Comparison of ENCODE assay signal across 15 cellular contexts in genomic region chr12:112190626-112191025, GRCh38.
DNase-seq lines count a peak whose midpoint lies in the region; ATAC-seq, FAIRE-seq and TF ChIP-seq lines count a peak whose summit lies in the region.
"Had no signal": no experiment of that assay in that cellular context is flagged by ENCODE, and none has a peak within 500 bp of the region (broad histone marks: within the 10 kb centered on the region; RNA-seq: fewer than 3 reads in every experiment).

No MANE protein-coding gene starts in this region.

- no peak overlapping the region for H3K9ac ChIP-seq in keratinocyte (ENCODE audit: control insufficient read depth, extremely low read depth, insufficient read depth, low read length)

- H3K36me3 ChIP-seq in Peyer's patch (peaks cover 0 to 78% (median 0%) of the 10 kb centered on the region in 3 donors), keratinocyte (ENCODE audit: control insufficient read depth in 2 of 2, extremely low read depth in 1 of 2, insufficient read depth in 2 of 2, low read length in 2 of 2) (peaks cover 9 to 11% of the 10 kb centered on the region in 2 experiments)

- H3K9me3 ChIP-seq in Peyer's patch (no peaks in the 10 kb centered on the region), keratinocyte (ENCODE audit: control insufficient read depth, low read depth, low read length) (no peaks in the 10 kb centered on the region)

- H3K9me1 ChIP-seq in keratinocyte (ENCODE audit: control insufficient read depth, extremely low read depth, insufficient read depth, low read length), result no peaks in the 10 kb centered on the region

- H3K4me1 ChIP-seq in Peyer's patch (no peaks in the 10 kb centered on the region), keratinocyte (ENCODE audit: control insufficient read depth, extremely low read depth, insufficient read depth, low read length) (peaks cover 27% of the 10 kb centered on the region)

- FAIRE-seq in keratinocyte (lab: Jason Lieb, UNC), result no peak
- FAIRE-seq: GM12892, TTC549 had no signal

- dilution Hi-C loops in keratinocyte (cut with MboI; ENCODE audit: extremely low pct_ligation_motif_present, low sequenced_read_pairs), result no loop called here

- H3K27me3 ChIP-seq in Peyer's patch, result no peaks in the 10 kb centered on the region
- H3K27me3 ChIP-seq in keratinocyte (ENCODE audit: control insufficient read depth, extremely low read depth, insufficient read depth, low read length), result no peaks in the 10 kb centered on the region
- H3K27me3 ChIP-seq: cardiac muscle cell had no signal

- no peaks in the 10 kb centered on the region for H3K4me1 Mint-ChIP-seq in Calu3 (ENCODE audit: low read depth, unreplicated experiment)
- no peaks in the 10 kb centered on the region for H3K4me1 Mint-ChIP-seq in activated CD8-positive, alpha-beta memory T cell treated with anti-CD3 and anti-CD28 coated beads, Interleukin-2, amount 10 ng/mL, durations not matched to agents 7 days and 5 days
- H3K4me1 Mint-ChIP-seq: activated naive CD4-positive, alpha-beta T cell treated with anti-CD3 and anti-CD28 coated beads, Interleukin-2, amount 10 ng/mL, durations not matched to agents 7 days and 5 days had no signal

- BruUV-seq in Calu3 (replicated peaks; lab: Mats Ljungman, UMichigan), result no TSS peak

- DNase-seq in Calu3, result peak; percentile 29
- peak; percentile 49 for DNase-seq in NCI-H146 treated with DMSO at 0.1 percent for 48 hours (lab: John Stamatoyannopoulos, UW; ENCODE audit: unreplicated experiment)
- DNase-seq in Peyer's patch, result peak in 2 of 3 donors; percentile 58 to 77
- DNase-seq in keratinocyte (ENCODE audit: low read depth, low spot score), result peak; percentile 35
- no peak for DNase-seq in effector CD4-positive, alpha-beta T cell
- DNase-seq in NCI-H1092 (lab: John Stamatoyannopoulos, UW), result no peak
- no peak for DNase-seq in activated CD8-positive, alpha-beta memory T cell treated with anti-CD3 and anti-CD28 coated beads, Interleukin-2, amount 10 ng/mL, durations not matched to agents 7 days and 5 days
- no peak for DNase-seq in GF-D8 (lab: John Stamatoyannopoulos, UW)
- DNase-seq: activated naive CD4-positive, alpha-beta T cell treated with anti-CD3 and anti-CD28 coated beads, Interleukin-2, amount 10 ng/mL, durations not matched to agents 7 days and 5 days; DND-41; posterior cingulate gyrus; RPMI8226 had no signal

- no peaks in the 10 kb centered on the region for H3K9me3 Mint-ChIP-seq in Calu3 (ENCODE audit: low read depth, unreplicated experiment)
- H3K9me3 Mint-ChIP-seq in activated CD8-positive, alpha-beta memory T cell treated with anti-CD3 and anti-CD28 coated beads, Interleukin-2, amount 10 ng/mL, durations not matched to agents 7 days and 5 days (ENCODE audit: low read depth), result no peaks in the 10 kb centered on the region
- H3K9me3 Mint-ChIP-seq: activated naive CD4-positive, alpha-beta T cell treated with anti-CD3 and anti-CD28 coated beads, Interleukin-2, amount 10 ng/mL, durations not matched to agents 7 days and 5 days had no signal

- TF ChIP-seq CTCF in Calu3 (IDR thresholded peaks at IDR 0.05; ENCODE audit: unreplicated experiment) (no peak), Peyer's patch (IDR thresholded peaks at IDR 0.05) (peak in 1 of 6 experiments; percentile 7), keratinocyte (optimal IDR thresholded peaks at IDR 0.05 in 1 of 3, IDR thresholded peaks at IDR 0.05 in 1 of 3, conservative IDR thresholded peaks at IDR 0.05 in 1 of 3; ENCODE audit: extremely low read depth in 1 of 3, insufficient read depth in 2 of 3, low read length in 3 of 3) (peak in 2 of 3 experiments; percentile 26 to 44)

- no peak for ATAC-seq in activated CD8-positive, alpha-beta memory T cell treated with anti-CD3 and anti-CD28 coated beads, Interleukin-2, amount 10 ng/mL, durations not matched to agents 7 days and 5 days

- intact Hi-C loops in Calu3 (cut with micrococcal nuclease; ENCODE audit: unreplicated experiment), result no loop called here

- no peak for TF ChIP-seq POLR2A in Peyer's patch (IDR thresholded peaks at IDR 0.05)

- H3K36me3 Mint-ChIP-seq in Calu3 (ENCODE audit: insufficient read depth, unreplicated experiment), result peaks cover 10% of the 10 kb centered on the region
- peaks cover 9% of the 10 kb centered on the region for H3K36me3 Mint-ChIP-seq in activated CD8-positive, alpha-beta memory T cell treated with anti-CD3 and anti-CD28 coated beads, Interleukin-2, amount 10 ng/mL, durations not matched to agents 7 days and 5 days

- no peaks in the 10 kb centered on the region for H3K79me2 ChIP-seq in keratinocyte (ENCODE audit: control insufficient read depth, insufficient read depth, low read length)

- no peaks in the 10 kb centered on the region for H3K27me3 Mint-ChIP-seq in Calu3 (ENCODE audit: unreplicated experiment)
- H3K27me3 Mint-ChIP-seq in activated CD8-positive, alpha-beta memory T cell treated with anti-CD3 and anti-CD28 coated beads, Interleukin-2, amount 10 ng/mL, durations not matched to agents 7 days and 5 days, result no peaks in the 10 kb centered on the region
- H3K27me3 Mint-ChIP-seq: activated naive CD4-positive, alpha-beta T cell treated with anti-CD3 and anti-CD28 coated beads, Interleukin-2, amount 10 ng/mL, durations not matched to agents 7 days and 5 days had no signal

- no peak overlapping the region for H3K4me3 ChIP-seq in Peyer's patch
- H3K4me3 ChIP-seq in keratinocyte (ENCODE audit: control insufficient read depth in 2 of 3, extremely low read depth in 1 of 3, insufficient read depth in 2 of 3, low read depth in 1 of 3, low read length in 3 of 3), result no peak overlapping the region
- H3K4me3 ChIP-seq: cardiac muscle cell had no signal

- H3K4me2 ChIP-seq in keratinocyte (ENCODE audit: control insufficient read depth, extremely low read depth, insufficient read depth, low read depth, low read length), result peak overlapping the region; percentile 61

- H2AFZ ChIP-seq in keratinocyte (ENCODE audit: control insufficient read depth, low read length), result no peak overlapping the region

- CTCF ChIA-PET in Calu3 (lab: Charles Lee), result no interaction called here
- CTCF ChIA-PET in activated CD8-positive, alpha-beta memory T cell treated with anti-CD3 and anti-CD28 coated beads, Interleukin-2, amount 10 ng/mL, durations not matched to agents 7 days and 5 days (lab: Charles Lee), result no interaction called here

- H3K4me3 Mint-ChIP-seq in Calu3 (ENCODE audit: low read depth, unreplicated experiment), result no peak overlapping the region
- no peak overlapping the region for H3K4me3 Mint-ChIP-seq in activated CD8-positive, alpha-beta memory T cell treated with anti-CD3 and anti-CD28 coated beads, Interleukin-2, amount 10 ng/mL, durations not matched to agents 7 days and 5 days
- H3K4me3 Mint-ChIP-seq: activated naive CD4-positive, alpha-beta T cell treated with anti-CD3 and anti-CD28 coated beads, Interleukin-2, amount 10 ng/mL, durations not matched to agents 7 days and 5 days had no signal

- H3K27ac ChIP-seq in Peyer's patch (no peak overlapping the region), keratinocyte (ENCODE audit: control insufficient read depth, insufficient read depth, low read length) (no peak overlapping the region)
- H3K27ac ChIP-seq: cardiac muscle cell had no signal

- no peaks in the 10 kb centered on the region for H4K20me1 ChIP-seq in keratinocyte (ENCODE audit: control insufficient read depth, extremely low read depth, insufficient read depth, low read length)

- no peak overlapping the region for H3K27ac Mint-ChIP-seq in Calu3 (ENCODE audit: unreplicated experiment)
- no peak overlapping the region for H3K27ac Mint-ChIP-seq in activated CD8-positive, alpha-beta memory T cell treated with anti-CD3 and anti-CD28 coated beads, Interleukin-2, amount 10 ng/mL, durations not matched to agents 7 days and 5 days
- H3K27ac Mint-ChIP-seq: activated naive CD4-positive, alpha-beta T cell treated with anti-CD3 and anti-CD28 coated beads, Interleukin-2, amount 10 ng/mL, durations not matched to agents 7 days and 5 days had no signal

Comparison
In these comparisons a context has a peak if more than half of its experiments do, and no peak if none do; other contexts are left out.
1. DNase-seq: peak in Calu3 (single experiment), NCI-H146 treated with DMSO at 0.1 percent for 48 hours (single experiment), Peyer's patch (2 of 3) and keratinocyte (single experiment); none in effector CD4-positive, alpha-beta T cell (single experiment), NCI-H1092 (single experiment), activated CD8-positive, alpha-beta memory T cell treated with anti-CD3 and anti-CD28 coated beads, Interleukin-2, amount 10 ng/mL, durations not matched to agents 7 days and 5 days (single experiment) and GF-D8 (single experiment).